ENCODE assay signal across 17 cellular contexts in the genomic region with DNA sequence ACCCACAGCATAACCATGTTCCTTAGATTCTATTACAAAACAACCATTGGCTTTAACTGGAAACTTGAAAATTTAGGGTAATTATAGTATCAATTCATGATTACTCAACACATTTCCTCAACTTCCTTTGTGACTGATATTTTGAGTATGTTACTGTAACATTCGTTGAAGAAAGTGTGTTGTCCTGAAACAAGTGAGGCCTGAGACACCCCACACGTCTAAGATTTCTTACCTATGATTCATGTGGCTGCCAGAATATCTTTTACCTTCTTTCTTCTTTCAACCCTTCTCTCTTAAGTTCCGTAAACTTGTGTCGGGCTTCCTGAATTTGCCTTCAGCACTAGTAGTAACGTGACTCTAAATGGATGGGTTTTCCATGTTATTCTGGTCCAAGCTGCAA.
A peak's percentile ranks its signal among the peaks of the same experiment; 100 is the strongest.
DNase-seq lines count a peak whose midpoint lies in the region.
"Had no signal": no experiment of that assay in that cellular context is flagged by ENCODE, and none has a peak within 500 bp of the region (broad histone marks: within the 10 kb centered on the region; RNA-seq: fewer than 3 reads in every experiment).

No MANE protein-coding gene starts in this region.

- H3K9me3 Mint-ChIP-seq in activated CD4-positive, alpha-beta T cell treated with anti-CD3 and anti-CD28 coated beads, Interleukin-2, amount 10 ng/mL, durations not matched to agents 24 days and 14 days: no peaks in the 10 kb centered on the region
- no peaks in the 10 kb centered on the region for H3K9me3 Mint-ChIP-seq in activated T-helper 1 cell treated with anti-CD3 and anti-CD28 coated beads, Interleukin-12 subunit alpha, Interleukin-12 subunit beta, Interleukin-2, Interleukin-4 antibody, amounts not matched to agents 30 ng/mL and 10 ng/mL and 1 ng/mL, durations not matched to agents 14 hours and 24 hours and 36 hours

- no peaks in the 10 kb centered on the region for H3K36me3 Mint-ChIP-seq in activated CD4-positive, alpha-beta T cell treated with anti-CD3 and anti-CD28 coated beads, Interleukin-2, amount 10 ng/mL, durations not matched to agents 24 days and 14 days (ENCODE audit: low read depth)
- peaks cover 1% of the 10 kb centered on the region for H3K36me3 Mint-ChIP-seq in activated T-helper 1 cell treated with anti-CD3 and anti-CD28 coated beads, Interleukin-12 subunit alpha, Interleukin-12 subunit beta, Interleukin-2, Interleukin-4 antibody, amounts not matched to agents 30 ng/mL and 10 ng/mL and 1 ng/mL, durations not matched to agents 14 hours and 24 hours and 36 hours (ENCODE audit: low read depth)
- H3K36me3 Mint-ChIP-seq: CD14-positive monocyte had no signal

- H3K27ac Mint-ChIP-seq in activated CD4-positive, alpha-beta T cell treated with anti-CD3 and anti-CD28 coated beads, Interleukin-2, amount 10 ng/mL, durations not matched to agents 24 days and 14 days: peak overlapping the region; percentile 48
- peak overlapping the region; percentile 62 for H3K27ac Mint-ChIP-seq in activated T-helper 1 cell treated with anti-CD3 and anti-CD28 coated beads, Interleukin-12 subunit alpha, Interleukin-12 subunit beta, Interleukin-2, Interleukin-4 antibody, amounts not matched to agents 30 ng/mL and 10 ng/mL and 1 ng/mL, durations not matched to agents 14 hours and 24 hours and 36 hours
- H3K27ac Mint-ChIP-seq: CD14-positive monocyte had no signal

- no peaks in the 10 kb centered on the region for H3K27me3 Mint-ChIP-seq in activated CD4-positive, alpha-beta T cell treated with anti-CD3 and anti-CD28 coated beads, Interleukin-2, amount 10 ng/mL, durations not matched to agents 24 days and 14 days
- H3K27me3 Mint-ChIP-seq in activated T-helper 1 cell treated with anti-CD3 and anti-CD28 coated beads, Interleukin-12 subunit alpha, Interleukin-12 subunit beta, Interleukin-2, Interleukin-4 antibody, amounts not matched to agents 30 ng/mL and 10 ng/mL and 1 ng/mL, durations not matched to agents 14 hours and 24 hours and 36 hours (ENCODE audit: insufficient read depth): no peaks in the 10 kb centered on the region

- no peak overlapping the region for H3K4me3 Mint-ChIP-seq in activated CD4-positive, alpha-beta T cell treated with anti-CD3 and anti-CD28 coated beads, Interleukin-2, amount 10 ng/mL, durations not matched to agents 24 days and 14 days
- H3K4me3 Mint-ChIP-seq in activated T-helper 1 cell treated with anti-CD3 and anti-CD28 coated beads, Interleukin-12 subunit alpha, Interleukin-12 subunit beta, Interleukin-2, Interleukin-4 antibody, amounts not matched to agents 30 ng/mL and 10 ng/mL and 1 ng/mL, durations not matched to agents 14 hours and 24 hours and 36 hours: no peak overlapping the region
- H3K4me3 Mint-ChIP-seq: CD14-positive monocyte had no signal

- H3K4me1 Mint-ChIP-seq in activated CD4-positive, alpha-beta T cell treated with anti-CD3 and anti-CD28 coated beads, Interleukin-2, amount 10 ng/mL, durations not matched to agents 24 days and 14 days: peaks cover 28% of the 10 kb centered on the region
- peaks cover 24% of the 10 kb centered on the region for H3K4me1 Mint-ChIP-seq in activated T-helper 1 cell treated with anti-CD3 and anti-CD28 coated beads, Interleukin-12 subunit alpha, Interleukin-12 subunit beta, Interleukin-2, Interleukin-4 antibody, amounts not matched to agents 30 ng/mL and 10 ng/mL and 1 ng/mL, durations not matched to agents 14 hours and 24 hours and 36 hours (ENCODE audit: low read depth)

- DNase-seq in activated CD4-positive, alpha-beta T cell treated with anti-CD3 and anti-CD28 coated beads, Interleukin-2, amount 10 ng/mL, durations not matched to agents 24 days and 14 days: no peak
- no peak for DNase-seq in activated CD4-positive, alpha-beta T cell treated with anti-CD3 and anti-CD28 coated beads, Interleukin-2, amount 50 U/mL, for 1 hour
- peak; percentile 25 for DNase-seq in stimulated activated CD4-positive, alpha-beta T cell treated with anti-CD3 and anti-CD28 coated beads, Interleukin-1b, Interleukin-23, amount 100 ng/mL, for 48 hours
- no peak for DNase-seq in stimulated activated CD4-positive, alpha-beta T cell treated with anti-CD3 and anti-CD28 coated beads, Interleukin-2, amount 100 ng/mL, for 24 hours
- no peak for DNase-seq in activated T-helper 1 cell treated with anti-CD3 and anti-CD28 coated beads, Interleukin-12 subunit alpha, Interleukin-12 subunit beta, Interleukin-2, Interleukin-4 antibody, amounts not matched to agents 30 ng/mL and 10 ng/mL and 1 ng/mL, durations not matched to agents 14 hours and 24 hours and 36 hours (ENCODE audit: low spot score)
- DNase-seq in kidney tubule cell (ENCODE audit: low spot score) (peak; percentile 9), NCI-H146 treated with DMSO at 0.1 percent for 48 hours (lab: John Stamatoyannopoulos, UW; ENCODE audit: unreplicated experiment) (no peak), NCI-H524 (lab: John Stamatoyannopoulos, UW) (no peak)
- DNase-seq: COR-L47, GF-D8, GOT3, NCI-H1436, NCI-H2029 treated with DMSO at 0.1 percent for 48 hours, NCI-H446 treated with DMSO at 0.1 percent for 48 hours, NCI-H748 treated with DMSO at 0.1 percent for 48 hours, PC-9 had no signal

- intact Hi-C loops in activated CD4-positive, alpha-beta T cell treated with anti-CD3 and anti-CD28 coated beads, Interleukin-2, amount 10 ng/mL, durations not matched to agents 24 days and 14 days (cut with micrococcal nuclease): loop anchor here (1.0 to 2.0 kb wide), 4 partner anchors 14 to 125 kb away; no protein-coding TSS in a partner anchor
- intact Hi-C loops in activated T-helper 1 cell treated with anti-CD3 and anti-CD28 coated beads, Interleukin-12 subunit alpha, Interleukin-12 subunit beta, Interleukin-2, Interleukin-4 antibody, amounts not matched to agents 30 ng/mL and 10 ng/mL and 1 ng/mL, durations not matched to agents 14 hours and 24 hours and 36 hours (cut with micrococcal nuclease): loop anchor here (1.0 to 2.0 kb wide), 2 partner anchors 10 to 24 kb away; no protein-coding TSS in a partner anchor

Comparison
In these comparisons a context has a peak if more than half of its experiments do, and no peak if none do; other contexts are left out.
1. DNase-seq: peak in stimulated activated CD4-positive, alpha-beta T cell treated with anti-CD3 and anti-CD28 coated beads, Interleukin-1b, Interleukin-23, amount 100 ng/mL, for 48 hours (single experiment) and kidney tubule cell (single experiment); none in activated CD4-positive, alpha-beta T cell treated with anti-CD3 and anti-CD28 coated beads, Interleukin-2, amount 10 ng/mL, durations not matched to agents 24 days and 14 days (single experiment), activated CD4-positive, alpha-beta T cell treated with anti-CD3 and anti-CD28 coated beads, Interleukin-2, amount 50 U/mL, for 1 hour (single experiment), stimulated activated CD4-positive, alpha-beta T cell treated with anti-CD3 and anti-CD28 coated beads, Interleukin-2, amount 100 ng/mL, for 24 hours (0 of 2), activated T-helper 1 cell treated with anti-CD3 and anti-CD28 coated beads, Interleukin-12 subunit alpha, Interleukin-12 subunit beta, Interleukin-2, Interleukin-4 antibody, amounts not matched to agents 30 ng/mL and 10 ng/mL and 1 ng/mL, durations not matched to agents 14 hours and 24 hours and 36 hours (single experiment), NCI-H146 treated with DMSO at 0.1 percent for 48 hours (single experiment) and NCI-H524 (0 of 2).